2 cellular contexts compared by ENCODE assay signal in the genomic region with DNA sequence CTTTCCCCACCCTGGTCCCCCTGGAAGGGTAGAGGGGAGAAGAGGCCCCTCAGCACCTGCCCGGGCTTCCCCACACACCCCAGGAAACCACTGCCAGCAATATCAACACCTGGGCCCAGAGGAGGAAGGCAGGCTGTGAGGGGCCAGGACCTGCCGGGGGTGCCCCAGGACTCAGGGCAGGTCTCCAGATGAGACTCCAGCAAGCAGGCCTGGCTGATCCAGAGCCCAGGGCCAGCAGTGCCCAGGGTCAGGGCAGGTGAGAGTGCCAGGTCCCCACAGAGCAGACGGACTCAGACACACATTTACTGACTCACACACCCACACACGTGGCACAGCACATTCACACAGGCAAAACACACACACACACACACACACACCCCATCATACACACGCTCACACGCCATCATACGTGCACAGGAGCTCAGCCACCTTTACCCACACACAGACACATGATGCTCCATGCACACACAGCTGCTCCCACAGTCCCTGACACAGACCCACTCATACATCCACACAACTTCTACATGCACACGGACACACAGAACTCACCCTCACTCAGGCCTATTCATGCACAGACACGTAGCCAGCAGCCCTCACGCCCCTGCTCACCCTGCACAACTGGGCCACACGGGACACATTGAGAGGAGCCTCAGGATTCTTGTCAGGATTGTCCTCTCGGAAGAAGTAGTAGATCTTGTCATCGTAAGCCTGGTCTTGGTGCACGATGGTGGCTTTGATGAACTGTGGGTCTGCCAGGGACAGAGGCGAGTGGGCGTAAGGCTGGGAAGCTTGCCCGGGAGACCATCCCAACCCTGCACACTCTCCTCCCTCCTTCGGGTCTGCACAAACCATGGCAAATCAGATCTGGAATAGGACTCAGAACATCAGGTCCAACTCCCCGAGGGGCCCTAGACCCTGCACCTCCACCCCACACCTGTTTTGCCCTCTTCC.
A peak's percentile ranks its signal among the peaks of the same experiment; 100 is the strongest.
TF ChIP-seq lines count a peak whose summit lies in the region.

No MANE protein-coding gene starts in this region.

TF ChIP-seq in GM12891, 5 proteins besides CTCF, POLR2A, EP300 and RAD21:
- no peak for TF ChIP-seq PAX5 (IDR thresholded peaks at IDR 0.05; ENCODE audit: insufficient read depth, low read length, severe bottlenecking)
- TF ChIP-seq POLR2AphosphoS5 (IDR thresholded peaks at IDR 0.05; ENCODE audit: low read depth, low read length) = peak; percentile 48
- no peak for TF ChIP-seq SPI1 (IDR thresholded peaks at IDR 0.05; ENCODE audit: low read depth, low read length)

TF ChIP-seq in GM12878, 131 proteins besides CTCF, POLR2A, EP300 and RAD21:
- TF ChIP-seq TCF12 (IDR thresholded peaks at IDR 0.05; ENCODE audit: low read depth, low read length) = no peak
- TF ChIP-seq HDGF (IDR thresholded peaks at IDR 0.05) = peak; percentile 73
- TF ChIP-seq, protein P1, sequence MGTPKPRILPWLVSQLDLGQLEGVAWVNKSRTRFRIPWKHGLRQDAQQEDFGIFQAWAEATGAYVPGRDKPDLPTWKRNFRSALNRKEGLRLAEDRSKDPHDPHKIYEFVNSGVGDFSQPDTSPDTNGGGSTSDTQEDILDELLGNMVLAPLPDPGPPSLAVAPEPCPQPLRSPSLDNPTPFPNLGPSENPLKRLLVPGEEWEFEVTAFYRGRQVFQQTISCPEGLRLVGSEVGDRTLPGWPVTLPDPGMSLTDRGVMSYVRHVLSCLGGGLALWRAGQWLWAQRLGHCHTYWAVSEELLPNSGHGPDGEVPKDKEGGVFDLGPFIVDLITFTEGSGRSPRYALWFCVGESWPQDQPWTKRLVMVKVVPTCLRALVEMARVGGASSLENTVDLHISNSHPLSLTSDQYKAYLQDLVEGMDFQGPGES (IDR thresholded peaks at IDR 0.05) = no peak
- TF ChIP-seq BRCA1 (IDR thresholded peaks at IDR 0.05; ENCODE audit: low read depth, low read length) = no peak
- TF ChIP-seq SMAD5 (IDR thresholded peaks at IDR 0.05; ENCODE audit: low read depth) = 0 out of 2 replicates have a peak, but pooled peaks have one; percentile 46
- no peak for TF ChIP-seq ZSCAN29 (IDR thresholded peaks at IDR 0.05)
- TF ChIP-seq, protein P2, sequence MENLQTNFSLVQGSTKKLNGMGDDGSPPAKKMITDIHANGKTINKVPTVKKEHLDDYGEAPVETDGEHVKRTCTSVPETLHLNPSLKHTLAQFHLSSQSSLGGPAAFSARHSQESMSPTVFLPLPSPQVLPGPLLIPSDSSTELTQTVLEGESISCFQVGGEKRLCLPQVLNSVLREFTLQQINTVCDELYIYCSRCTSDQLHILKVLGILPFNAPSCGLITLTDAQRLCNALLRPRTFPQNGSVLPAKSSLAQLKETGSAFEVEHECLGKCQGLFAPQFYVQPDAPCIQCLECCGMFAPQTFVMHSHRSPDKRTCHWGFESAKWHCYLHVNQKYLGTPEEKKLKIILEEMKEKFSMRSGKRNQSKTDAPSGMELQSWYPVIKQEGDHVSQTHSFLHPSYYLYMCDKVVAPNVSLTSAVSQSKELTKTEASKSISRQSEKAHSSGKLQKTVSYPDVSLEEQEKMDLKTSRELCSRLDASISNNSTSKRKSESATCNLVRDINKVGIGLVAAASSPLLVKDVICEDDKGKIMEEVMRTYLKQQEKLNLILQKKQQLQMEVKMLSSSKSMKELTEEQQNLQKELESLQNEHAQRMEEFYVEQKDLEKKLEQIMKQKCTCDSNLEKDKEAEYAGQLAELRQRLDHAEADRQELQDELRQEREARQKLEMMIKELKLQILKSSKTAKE (IDR thresholded peaks at IDR 0.05; ENCODE audit: low read depth, poor library complexity, severe bottlenecking) = no peak
- no peak for TF ChIP-seq HDAC2 (IDR thresholded peaks at IDR 0.05)
- no peak for TF ChIP-seq MTA3 (IDR thresholded peaks at IDR 0.05; ENCODE audit: borderline replicate concordance, low read length)
- TF ChIP-seq, protein P3, sequence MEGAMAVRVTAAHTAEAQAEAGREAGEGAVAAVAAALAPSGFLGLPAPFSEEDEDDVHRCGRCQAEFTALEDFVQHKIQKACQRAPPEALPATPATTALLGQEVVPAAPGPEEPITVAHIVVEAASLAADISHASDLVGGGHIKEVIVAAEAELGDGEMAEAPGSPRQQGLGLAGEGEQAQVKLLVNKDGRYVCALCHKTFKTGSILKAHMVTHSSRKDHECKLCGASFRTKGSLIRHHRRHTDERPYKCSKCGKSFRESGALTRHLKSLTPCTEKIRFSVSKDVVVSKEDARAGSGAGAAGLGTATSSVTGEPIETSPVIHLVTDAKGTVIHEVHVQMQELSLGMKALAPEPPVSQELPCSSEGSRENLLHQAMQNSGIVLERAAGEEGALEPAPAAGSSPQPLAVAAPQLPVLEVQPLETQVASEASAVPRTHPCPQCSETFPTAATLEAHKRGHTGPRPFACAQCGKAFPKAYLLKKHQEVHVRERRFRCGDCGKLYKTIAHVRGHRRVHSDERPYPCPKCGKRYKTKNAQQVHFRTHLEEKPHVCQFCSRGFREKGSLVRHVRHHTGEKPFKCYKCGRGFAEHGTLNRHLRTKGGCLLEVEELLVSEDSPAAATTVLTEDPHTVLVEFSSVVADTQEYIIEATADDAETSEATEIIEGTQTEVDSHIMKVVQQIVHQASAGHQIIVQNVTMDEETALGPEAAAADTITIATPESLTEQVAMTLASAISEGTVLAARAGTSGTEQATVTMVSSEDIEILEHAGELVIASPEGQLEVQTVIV (IDR thresholded peaks at IDR 0.05; ENCODE audit: borderline replicate concordance, partially characterized antibody) = no peak
- TF ChIP-seq, protein P4, sequence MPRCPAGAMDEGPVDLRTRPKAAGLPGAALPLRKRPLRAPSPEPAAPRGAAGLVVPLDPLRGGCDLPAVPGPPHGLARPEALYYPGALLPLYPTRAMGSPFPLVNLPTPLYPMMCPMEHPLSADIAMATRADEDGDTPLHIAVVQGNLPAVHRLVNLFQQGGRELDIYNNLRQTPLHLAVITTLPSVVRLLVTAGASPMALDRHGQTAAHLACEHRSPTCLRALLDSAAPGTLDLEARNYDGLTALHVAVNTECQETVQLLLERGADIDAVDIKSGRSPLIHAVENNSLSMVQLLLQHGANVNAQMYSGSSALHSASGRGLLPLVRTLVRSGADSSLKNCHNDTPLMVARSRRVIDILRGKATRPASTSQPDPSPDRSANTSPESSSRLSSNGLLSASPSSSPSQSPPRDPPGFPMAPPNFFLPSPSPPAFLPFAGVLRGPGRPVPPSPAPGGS (IDR thresholded peaks at IDR 0.05; ENCODE audit: borderline replicate concordance, insufficient read depth, low read depth, low read length, poor library complexity, severe bottlenecking) = peak; percentile 83
- no peak for TF ChIP-seq PAX8 (IDR thresholded peaks at IDR 0.05)
- TF ChIP-seq, protein P5, sequence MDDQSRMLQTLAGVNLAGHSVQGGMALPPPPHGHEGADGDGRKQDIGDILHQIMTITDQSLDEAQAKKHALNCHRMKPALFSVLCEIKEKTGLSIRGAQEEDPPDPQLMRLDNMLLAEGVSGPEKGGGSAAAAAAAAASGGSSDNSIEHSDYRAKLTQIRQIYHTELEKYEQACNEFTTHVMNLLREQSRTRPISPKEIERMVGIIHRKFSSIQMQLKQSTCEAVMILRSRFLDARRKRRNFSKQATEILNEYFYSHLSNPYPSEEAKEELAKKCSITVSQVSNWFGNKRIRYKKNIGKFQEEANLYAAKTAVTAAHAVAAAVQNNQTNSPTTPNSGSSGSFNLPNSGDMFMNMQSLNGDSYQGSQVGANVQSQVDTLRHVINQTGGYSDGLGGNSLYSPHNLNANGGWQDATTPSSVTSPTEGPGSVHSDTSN (IDR thresholded peaks at IDR 0.05; ENCODE audit: insufficient replicate concordance, low read depth, low read length) = peak; percentile 20
- TF ChIP-seq, protein P6, sequence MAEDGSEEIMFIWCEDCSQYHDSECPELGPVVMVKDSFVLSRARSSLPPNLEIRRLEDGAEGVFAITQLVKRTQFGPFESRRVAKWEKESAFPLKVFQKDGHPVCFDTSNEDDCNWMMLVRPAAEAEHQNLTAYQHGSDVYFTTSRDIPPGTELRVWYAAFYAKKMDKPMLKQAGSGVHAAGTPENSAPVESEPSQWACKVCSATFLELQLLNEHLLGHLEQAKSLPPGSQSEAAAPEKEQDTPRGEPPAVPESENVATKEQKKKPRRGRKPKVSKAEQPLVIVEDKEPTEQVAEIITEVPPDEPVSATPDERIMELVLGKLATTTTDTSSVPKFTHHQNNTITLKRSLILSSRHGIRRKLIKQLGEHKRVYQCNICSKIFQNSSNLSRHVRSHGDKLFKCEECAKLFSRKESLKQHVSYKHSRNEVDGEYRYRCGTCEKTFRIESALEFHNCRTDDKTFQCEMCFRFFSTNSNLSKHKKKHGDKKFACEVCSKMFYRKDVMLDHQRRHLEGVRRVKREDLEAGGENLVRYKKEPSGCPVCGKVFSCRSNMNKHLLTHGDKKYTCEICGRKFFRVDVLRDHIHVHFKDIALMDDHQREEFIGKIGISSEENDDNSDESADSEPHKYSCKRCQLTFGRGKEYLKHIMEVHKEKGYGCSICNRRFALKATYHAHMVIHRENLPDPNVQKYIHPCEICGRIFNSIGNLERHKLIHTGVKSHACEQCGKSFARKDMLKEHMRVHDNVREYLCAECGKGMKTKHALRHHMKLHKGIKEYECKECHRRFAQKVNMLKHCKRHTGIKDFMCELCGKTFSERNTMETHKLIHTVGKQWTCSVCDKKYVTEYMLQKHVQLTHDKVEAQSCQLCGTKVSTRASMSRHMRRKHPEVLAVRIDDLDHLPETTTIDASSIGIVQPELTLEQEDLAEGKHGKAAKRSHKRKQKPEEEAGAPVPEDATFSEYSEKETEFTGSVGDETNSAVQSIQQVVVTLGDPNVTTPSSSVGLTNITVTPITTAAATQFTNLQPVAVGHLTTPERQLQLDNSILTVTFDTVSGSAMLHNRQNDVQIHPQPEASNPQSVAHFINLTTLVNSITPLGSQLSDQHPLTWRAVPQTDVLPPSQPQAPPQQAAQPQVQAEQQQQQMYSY (CRISPR knock-in tag; IDR thresholded peaks at IDR 0.05) = no peak
- TF ChIP-seq DPF2 (IDR thresholded peaks at IDR 0.05) = no peak
- no peak for TF ChIP-seq RELA (IDR thresholded peaks at IDR 0.05; ENCODE audit: borderline replicate concordance, partially characterized antibody)
- TF ChIP-seq KLF5 (IDR thresholded peaks at IDR 0.05; ENCODE audit: partially characterized antibody) = no peak
- TF ChIP-seq ZNF217 (IDR thresholded peaks at IDR 0.05) = no peak
- no peak for TF ChIP-seq NR2C1 (IDR thresholded peaks at IDR 0.05)
- TF ChIP-seq, protein P7, sequence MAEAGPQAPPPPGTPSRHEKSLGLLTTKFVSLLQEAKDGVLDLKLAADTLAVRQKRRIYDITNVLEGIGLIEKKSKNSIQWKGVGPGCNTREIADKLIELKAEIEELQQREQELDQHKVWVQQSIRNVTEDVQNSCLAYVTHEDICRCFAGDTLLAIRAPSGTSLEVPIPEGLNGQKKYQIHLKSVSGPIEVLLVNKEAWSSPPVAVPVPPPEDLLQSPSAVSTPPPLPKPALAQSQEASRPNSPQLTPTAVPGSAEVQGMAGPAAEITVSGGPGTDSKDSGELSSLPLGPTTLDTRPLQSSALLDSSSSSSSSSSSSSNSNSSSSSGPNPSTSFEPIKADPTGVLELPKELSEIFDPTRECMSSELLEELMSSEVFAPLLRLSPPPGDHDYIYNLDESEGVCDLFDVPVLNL (IDR thresholded peaks at IDR 0.05; ENCODE audit: low read depth, low read length) = no peak
- no peak for TF ChIP-seq MTA2 (IDR thresholded peaks at IDR 0.05; ENCODE audit: low read depth)
- no peak for TF ChIP-seq KDM1A (IDR thresholded peaks at IDR 0.05; ENCODE audit: borderline replicate concordance)
- no peak for TF ChIP-seq NR2C2 (IDR thresholded peaks at IDR 0.05; ENCODE audit: borderline replicate concordance, control insufficient read depth, insufficient read length, low read depth)
- TF ChIP-seq, protein P8, sequence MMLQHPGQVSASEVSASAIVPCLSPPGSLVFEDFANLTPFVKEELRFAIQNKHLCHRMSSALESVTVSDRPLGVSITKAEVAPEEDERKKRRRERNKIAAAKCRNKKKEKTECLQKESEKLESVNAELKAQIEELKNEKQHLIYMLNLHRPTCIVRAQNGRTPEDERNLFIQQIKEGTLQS (IDR thresholded peaks at IDR 0.05; ENCODE audit: borderline replicate concordance, extremely low read depth, low read depth, low read length) = no peak
- no peak for TF ChIP-seq PAX5 (IDR thresholded peaks at IDR 0.05; ENCODE audit: borderline replicate concordance, low read depth, low read length)
- TF ChIP-seq FOXK2 (IDR thresholded peaks at IDR 0.05) = no peak
- no peak for TF ChIP-seq EGR1 (IDR thresholded peaks at IDR 0.05; ENCODE audit: borderline replicate concordance in 1 of 2, low read depth in 2 of 2, low read length in 2 of 2)
- peak; percentile 33; the same call in 1 of the 2 replicates for TF ChIP-seq POLR2AphosphoS2 (IDR thresholded peaks at IDR 0.05; ENCODE audit: low read depth, low read length)
- peak; percentile 76 for TF ChIP-seq POLR2AphosphoS5 (IDR thresholded peaks at IDR 0.05; ENCODE audit: low read length)
- peak; percentile 71; the same call in 1 of the 2 replicates for TF ChIP-seq TARDBP (IDR thresholded peaks at IDR 0.05; ENCODE audit: borderline replicate concordance)
- TF ChIP-seq MEF2A (IDR thresholded peaks at IDR 0.05; ENCODE audit: insufficient read depth, low read depth, low read length) = no peak
- no peak for TF ChIP-seq YY1 (IDR thresholded peaks at IDR 0.05; ENCODE audit: low read depth, low read length)
